ENCODE assay signal across 21 cellular contexts in genomic region chr6:118505656-118506055, GRCh38. TPM values are rescaled to one million over a fixed set of nuclear protein-coding genes. Genes with fewer than 3 reads are reported as not detected.
DNase-seq lines count a peak whose midpoint lies in the region; ATAC-seq and TF ChIP-seq lines count a peak whose summit lies in the region.
"Had no signal": no experiment of that assay in that cellular context is flagged by ENCODE, and none has a peak within 500 bp of the region (broad histone marks: within the 10 kb centered on the region; RNA-seq: fewer than 3 reads in every experiment).

No MANE protein-coding gene starts in this region.

- H2AFZ ChIP-seq in IMR-90 (replicated peaks; ENCODE audit: low read length, poor library complexity), result no peak overlapping the region

- H3K4me3 ChIP-seq in left ventricle myocardium inferior (no peak overlapping the region), heart right ventricle (no peak overlapping the region), IMR-90 (ENCODE audit: insufficient read depth, low read depth, low read length) (no peak overlapping the region), gastrocnemius medialis (no peak overlapping the region)
- H3K4me3 ChIP-seq: HAP-1 had no signal

- ATAC-seq in heart right ventricle (no peak), IMR-90 (ENCODE audit: low read depth) (no peak), T-helper 17 cell (no peak), gastrocnemius medialis (no peak)

- H3K27me3 Mint-ChIP-seq in T-helper 17 cell, result no peaks in the 10 kb centered on the region
- H3K27me3 Mint-ChIP-seq: CD4-positive, alpha-beta memory T cell had no signal

- H2AK9ac ChIP-seq in IMR-90 (replicated peaks; ENCODE audit: low read depth, low read length, poor library complexity), result no peak overlapping the region

- dilution Hi-C loops in IMR-90 (cut with HindIII; ENCODE audit: low sequenced_read_pairs, unreplicated experiment), result no loop called here

- BruUV-seq in IMR-90 (replicated peaks; lab: Mats Ljungman, UMichigan), result no TSS peak

- H2BK120ac ChIP-seq in IMR-90 (ENCODE audit: low read depth, low read length), result no peak overlapping the region

- CTCF ChIA-PET in IMR-90 (lab: Yijun Ruan, JAX), result no interaction called here

- TF ChIP-seq RAD21 in IMR-90 (IDR thresholded peaks at IDR 0.05; ENCODE audit: low read length), result no peak

- DNase-seq in left ventricle myocardium inferior, result no peak
- DNase-seq in heart right ventricle, result no peak
- no peak for DNase-seq in IMR-90
- no peak for DNase-seq in T-helper 17 cell
- no peak for DNase-seq in gastrocnemius medialis
- no peak for DNase-seq in stimulated activated naive CD4-positive, alpha-beta T cell (lab: John Stamatoyannopoulos, UW)
- no peak for DNase-seq in NK-92 treated with Interleukin-12 subunit alpha and Interleukin-12 subunit beta, amount 100 ng/mL, for 24 hours (lab: John Stamatoyannopoulos, UW)
- DNase-seq: C1 segment of cervical spinal cord; Calu3; CD4-positive, alpha-beta memory T cell; COR-L47; DMS53; DMS79 treated with DMSO at 0.1 percent for 48 hours; GF-D8; GOT3; HFFc6 had no signal

- no peak overlapping the region for H2BK20ac ChIP-seq in IMR-90 (ENCODE audit: low read depth, low read length)

- 91 to 92% methylated on average over 2 of the region's 2 CpGs for WGBS in heart right ventricle, 2 donors
- no CpG with 5 or more reads among the region's 2 CpGs for WGBS in IMR-90 (ENCODE audit: extremely low coverage in 2 of 2, insufficient read length in 1 of 2), 2 experiments

- H4K20me1 ChIP-seq in IMR-90 (ENCODE audit: insufficient read depth, low read length), result no peaks in the 10 kb centered on the region

- H3K4me1 ChIP-seq in left ventricle myocardium inferior (peaks cover 47% of the 10 kb centered on the region), heart right ventricle (peaks cover 0 to 27% (median 14%) of the 10 kb centered on the region in 9 donors), IMR-90 (ENCODE audit: control insufficient read depth, insufficient read depth, low read length) (peaks cover 3% of the 10 kb centered on the region; the same call in 1 of the 2 replicates), gastrocnemius medialis (peaks cover 39 to 42% of the 10 kb centered on the region in 2 donors)
- H3K4me1 ChIP-seq: HAP-1 had no signal

- H3K36me3 ChIP-seq in left ventricle myocardium inferior (peaks cover 43% of the 10 kb centered on the region), heart right ventricle (peaks cover 0 to 36% (median 0%) of the 10 kb centered on the region in 9 donors), IMR-90 (ENCODE audit: control insufficient read depth, insufficient read depth, low read length) (peaks cover 6% of the 10 kb centered on the region; the same call in 1 of the 2 replicates), gastrocnemius medialis (peaks cover 0 to 18% of the 10 kb centered on the region in 2 donors)
- H3K36me3 ChIP-seq: HAP-1 had no signal

- TF ChIP-seq CTCF in left ventricle myocardium inferior (IDR thresholded peaks at IDR 0.05; ENCODE audit: borderline replicate concordance) (no peak), heart right ventricle (IDR thresholded peaks at IDR 0.05) (no peak), IMR-90 (conservative IDR thresholded peaks at IDR 0.05; ENCODE audit: low read depth, low read length) (no peak), gastrocnemius medialis (IDR thresholded peaks at IDR 0.05 in 4 of 5, conservative IDR thresholded peaks at IDR 0.05 in 1 of 5) (no peak)

- no peak overlapping the region for H4K91ac ChIP-seq in IMR-90 (ENCODE audit: insufficient read depth, low read depth, low read length)

- H3K14ac ChIP-seq in IMR-90 (replicated peaks; ENCODE audit: low read depth, low read length), result no peak overlapping the region

- H3K18ac ChIP-seq in IMR-90 (ENCODE audit: low read depth, low read length), result no peak overlapping the region

- peaks cover 7% of the 10 kb centered on the region for H3K36me3 Mint-ChIP-seq in T-helper 17 cell (ENCODE audit: low read depth)

- no peak overlapping the region for H3K4ac ChIP-seq in IMR-90 (ENCODE audit: low read depth, low read length)

- no peak overlapping the region for H3K4me3 Mint-ChIP-seq in T-helper 17 cell
- H3K4me3 Mint-ChIP-seq: CD4-positive, alpha-beta memory T cell; HFFc6 had no signal

- H3K27me3 ChIP-seq in left ventricle myocardium inferior (ENCODE audit: low read depth), result no peaks in the 10 kb centered on the region
- H3K27me3 ChIP-seq in heart right ventricle, result no peaks in the 10 kb centered on the region
- no peaks in the 10 kb centered on the region for H3K27me3 ChIP-seq in IMR-90 (ENCODE audit: control insufficient read depth, insufficient read depth, low read length)
- H3K27me3 ChIP-seq in gastrocnemius medialis, result no peaks in the 10 kb centered on the region

- no peak overlapping the region for H2AK5ac ChIP-seq in IMR-90 (ENCODE audit: low read depth, low read length)

- H3K4me2 ChIP-seq in IMR-90 (ENCODE audit: low read depth, low read length), result no peak overlapping the region

- H3K9me1 ChIP-seq in IMR-90 (ENCODE audit: insufficient read depth, low read length), result no peaks in the 10 kb centered on the region; the same call in 1 of the 2 replicates

- in situ Hi-C loops in IMR-90 (cut with MboI; ENCODE audit: low sequenced_read_pairs) (no loop called here), gastrocnemius medialis (cut with MboI; ENCODE audit: low sequenced_read_pairs in 4 of 4) (loop anchor here in 3 of 4 donors (5.0 to 25.0 kb wide), 3 partner anchors 218 to 221 kb away; no protein-coding TSS in a partner anchor)

- H3K27ac Mint-ChIP-seq in T-helper 17 cell, result peak overlapping the region; percentile 82
- H3K27ac Mint-ChIP-seq: HFFc6 had no signal

- peaks cover under 1 to 6% of the 10 kb centered on the region in 2 experiments; a peak in 1 of 4 replicates for H3K79me1 ChIP-seq in IMR-90 (ENCODE audit: low read depth in 1 of 2, low read length in 2 of 2)

- intact Hi-C loops in left ventricle myocardium inferior (cut with micrococcal nuclease), result no loop called here
- intact Hi-C loops in heart right ventricle (cut with DNase I), result loop anchor here in 7 of 10 donors (2.0 to 10.0 kb wide), 8 partner anchors 33 to 221 kb away; no protein-coding TSS in a partner anchor
- intact Hi-C loops in IMR-90 (cut with micrococcal nuclease), result no loop called here
- intact Hi-C loops in gastrocnemius medialis (cut with DNase I; ENCODE audit: low total_unique reads), result loop anchor here (5.0 kb wide), 1 partner anchor 112 kb away; no protein-coding TSS in a partner anchor

- H3K9ac ChIP-seq in IMR-90 (ENCODE audit: low read depth, low read length), result no peak overlapping the region

- no peak overlapping the region for H2BK5ac ChIP-seq in IMR-90 (ENCODE audit: low read depth, low read length, poor library complexity, severe bottlenecking)

- peaks cover 17% of the 10 kb centered on the region for H3K9me3 ChIP-seq in left ventricle myocardium inferior (replicated peaks)
- peaks cover 0 to 14% (median 0%) of the 10 kb centered on the region in 11 donors for H3K9me3 ChIP-seq in heart right ventricle
- H3K9me3 ChIP-seq in IMR-90 (ENCODE audit: control insufficient read depth, insufficient read depth, low read length), result no peaks in the 10 kb centered on the region
- H3K9me3 ChIP-seq in T-helper 17 cell (ENCODE audit: control insufficient read depth, low read length, poor library complexity, severe bottlenecking), result no peaks in the 10 kb centered on the region
- no peaks in the 10 kb centered on the region for H3K9me3 ChIP-seq in gastrocnemius medialis
- H3K9me3 ChIP-seq: HAP-1 had no signal

- H3K56ac ChIP-seq in IMR-90 (ENCODE audit: extremely low read depth, insufficient read depth, low read length), result no peak overlapping the region

- H3K27ac ChIP-seq in left ventricle myocardium inferior (replicated peaks) (peak overlapping the region; percentile 87), heart right ventricle (peak overlapping the region in 4 of 10 donors; percentile 35 to 82 (median 64)), IMR-90 (ENCODE audit: insufficient read depth, low read length) (no peak overlapping the region), gastrocnemius medialis (peak overlapping the region; percentile 52 to 71 (median 62))

- TF ChIP-seq POLR2A in IMR-90 (IDR thresholded peaks at IDR 0.05; ENCODE audit: low read depth, low read length) (no peak), gastrocnemius medialis (IDR thresholded peaks at IDR 0.05) (no peak)

- H3K23ac ChIP-seq in IMR-90 (ENCODE audit: low read depth, low read length), result no peak overlapping the region

- no peak overlapping the region for H4K5ac ChIP-seq in IMR-90 (ENCODE audit: low read depth, low read length)

- H4K8ac ChIP-seq in IMR-90 (ENCODE audit: low read depth in 2 of 2, low read length in 2 of 2), result no peak overlapping the region

- no peak overlapping the region for H2BK15ac ChIP-seq in IMR-90 (ENCODE audit: low read depth, low read length)

- POLR2A ChIA-PET in IMR-90 (lab: Charles Lee; ENCODE audit: unreplicated experiment), result no interaction called here

- peaks cover 25% of the 10 kb centered on the region for H3K4me1 Mint-ChIP-seq in T-helper 17 cell

TF ChIP-seq in IMR-90, 13 proteins besides CTCF, POLR2A, EP300 and RAD21:
- peak; percentile 63 for TF ChIP-seq CEBPB (IDR thresholded peaks at IDR 0.05; ENCODE audit: low read depth, low read length)
- no peak for TF ChIP-seq SMC3 (IDR thresholded peaks at IDR 0.05; ENCODE audit: low read depth, low read length)

RNA-seq across cellular contexts. Expression of gene PLN, which starts 42.4 kb away (rescaled TPM):
- total RNA-seq in left ventricle myocardium inferior (2,329 TPM), heart right ventricle (1,000 to 10,000 TPM; 1,787 to 3,094 (median 2,650) TPM), IMR-90 (2012; rRNA removed) (under 0.01 TPM in 2 replicates), T-helper 17 cell (not detected), gastrocnemius medialis (100 to 1,000 TPM in 3 of 4 donors, 10 to 100 TPM in 1; 49.6 to 278 (median 202) TPM)
- polyA plus RNA-seq in heart right ventricle (100 to 1,000 TPM; 764 to 848 TPM), IMR-90 (2012; rRNA removed) (not detected in 2 replicates)
- not detected in 2 replicates for polyA plus RNA-seq in IMR-90 (2012; cell fraction: cytosol; rRNA removed)
- not detected in 2 replicates for polyA plus RNA-seq in IMR-90 (2012; cell fraction: nucleus; rRNA removed; ENCODE audit: low replicate concordance)
- total RNA-seq: A172; A673; Calu3; CD4-positive, alpha-beta memory T cell; Daoy; G401; HFFc6 had no signal

Comparison
In these comparisons a context has a peak if more than half of its experiments do, and no peak if none do; other contexts are left out.
1. intact Hi-C loops: an anchor here in heart right ventricle (2.0 to 10.0 kb wide) and gastrocnemius medialis (5.0 kb wide); none called in left ventricle myocardium inferior and IMR-90.
2. RNA of gene PLN, which starts 42.4 kb away (total RNA-seq): 1,787 to 3,094 TPM in heart right ventricle, 2,329 TPM in left ventricle myocardium inferior (single experiment) and 49.6 to 278 TPM in gastrocnemius medialis; not detected in T-helper 17 cell and under 0.01 TPM in IMR-90; every median in the first group is over 10 times any median in the second.